In genomic region chr19:2154587-2155075, GRCh38 we compare ENCODE assay signal across 1 cellular context.
TF ChIP-seq lines count a peak whose summit lies in the region.

No MANE protein-coding gene starts in this region.

TF ChIP-seq in IMR-90, 13 proteins besides CTCF, POLR2A, EP300 and RAD21 (continued from another document):
- TF ChIP-seq, protein P1, sequence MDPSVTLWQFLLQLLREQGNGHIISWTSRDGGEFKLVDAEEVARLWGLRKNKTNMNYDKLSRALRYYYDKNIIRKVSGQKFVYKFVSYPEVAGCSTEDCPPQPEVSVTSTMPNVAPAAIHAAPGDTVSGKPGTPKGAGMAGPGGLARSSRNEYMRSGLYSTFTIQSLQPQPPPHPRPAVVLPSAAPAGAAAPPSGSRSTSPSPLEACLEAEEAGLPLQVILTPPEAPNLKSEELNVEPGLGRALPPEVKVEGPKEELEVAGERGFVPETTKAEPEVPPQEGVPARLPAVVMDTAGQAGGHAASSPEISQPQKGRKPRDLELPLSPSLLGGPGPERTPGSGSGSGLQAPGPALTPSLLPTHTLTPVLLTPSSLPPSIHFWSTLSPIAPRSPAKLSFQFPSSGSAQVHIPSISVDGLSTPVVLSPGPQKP (IDR thresholded peaks at IDR 0.05; ENCODE audit: borderline replicate concordance, low read depth, low read length), result no peak
- TF ChIP-seq FOS (IDR thresholded peaks at IDR 0.05; ENCODE audit: low read depth, low read length) (no peak), MXI1 (IDR thresholded peaks at IDR 0.05; ENCODE audit: borderline replicate concordance, low read depth, low read length) (no peak), CEBPB (IDR thresholded peaks at IDR 0.05; ENCODE audit: low read depth, low read length) (no peak)
- TF ChIP-seq, protein P2, sequence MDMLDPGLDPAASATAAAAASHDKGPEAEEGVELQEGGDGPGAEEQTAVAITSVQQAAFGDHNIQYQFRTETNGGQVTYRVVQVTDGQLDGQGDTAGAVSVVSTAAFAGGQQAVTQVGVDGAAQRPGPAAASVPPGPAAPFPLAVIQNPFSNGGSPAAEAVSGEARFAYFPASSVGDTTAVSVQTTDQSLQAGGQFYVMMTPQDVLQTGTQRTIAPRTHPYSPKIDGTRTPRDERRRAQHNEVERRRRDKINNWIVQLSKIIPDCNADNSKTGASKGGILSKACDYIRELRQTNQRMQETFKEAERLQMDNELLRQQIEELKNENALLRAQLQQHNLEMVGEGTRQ (IDR thresholded peaks at IDR 0.05; ENCODE audit: low read depth, low read length), result no peak
